ENCODE assay signal across 14 cellular contexts in genomic region chr15:65550681-65551098, GRCh38. TPM values are rescaled to one million over a fixed set of nuclear protein-coding genes. Genes with fewer than 3 reads are reported as not detected.
DNase-seq lines count a peak whose midpoint lies in the region; ATAC-seq and TF ChIP-seq lines count a peak whose summit lies in the region.
"Had no signal": no experiment of that assay in that cellular context is flagged by ENCODE, and none has a peak within 500 bp of the region (broad histone marks: within the 10 kb centered on the region; RNA-seq: fewer than 3 reads in every experiment).

No MANE protein-coding gene starts in this region.

- H3K27me3 ChIP-seq in brain microvascular endothelial cell (replicated peaks) (no peaks in the 10 kb centered on the region), spleen (replicated peaks in 1 of 7) (no peaks in the 10 kb centered on the region), A673 (replicated peaks; ENCODE audit: insufficient read depth, low read depth, low read length, poor library complexity) (no peaks in the 10 kb centered on the region)
- H3K27me3 ChIP-seq: ovary had no signal

- H3K4me3 ChIP-seq in AG04449 (ENCODE audit: low read depth, low read length): no peak overlapping the region; the same call in 1 of the 2 replicates
- no peak overlapping the region for H3K4me3 ChIP-seq in brain microvascular endothelial cell (ENCODE audit: low read depth, low read length)
- H3K4me3 ChIP-seq in spleen: no peak overlapping the region
- no peak overlapping the region for H3K4me3 ChIP-seq in A673 (ENCODE audit: low read depth, low read length, poor library complexity, severe bottlenecking)
- H3K4me3 ChIP-seq: ovary had no signal

- no peak for TF ChIP-seq POLR2A in spleen (IDR thresholded peaks at IDR 0.05)

- H3K36me3 ChIP-seq in brain microvascular endothelial cell (replicated peaks): no peaks in the 10 kb centered on the region
- peaks cover 0 to 28% (median 5%) of the 10 kb centered on the region in 6 donors for H3K36me3 ChIP-seq in spleen
- H3K36me3 ChIP-seq in A673 (ENCODE audit: insufficient read depth, low read length, poor library complexity, severe bottlenecking): peaks cover 23% of the 10 kb centered on the region
- H3K36me3 ChIP-seq: ovary had no signal

- H3K4me1 ChIP-seq in spleen: peaks cover 0 to 4% (median 0%) of the 10 kb centered on the region in 6 donors
- no peaks in the 10 kb centered on the region for H3K4me1 ChIP-seq in A673 (ENCODE audit: insufficient read depth, low read length, poor library complexity, severe bottlenecking)

- intact Hi-C loops in spleen (cut with DNase I; ENCODE audit: low total_unique reads) (no loop called here), A673 (cut with micrococcal nuclease; ENCODE audit: unreplicated experiment) (no loop called here)

- POLR2A ChIA-PET in AG04449 (lab: Yijun Ruan, JAX): no interaction called here
- POLR2A ChIA-PET in A673 (lab: Charles Lee; ENCODE audit: low non-redundant PET): no interaction called here

- no peaks in the 10 kb centered on the region for H3K9me3 Mint-ChIP-seq in HFFc6

- no peak overlapping the region for H3K27ac Mint-ChIP-seq in HFFc6

- H3K27me3 Mint-ChIP-seq in HFFc6 (ENCODE audit: insufficient read depth): peaks cover 2% of the 10 kb centered on the region; the same call in 1 of the 2 replicates

- H3K36me3 Mint-ChIP-seq in HFFc6 (ENCODE audit: low read depth): peaks cover 20% of the 10 kb centered on the region

- no peak for TF ChIP-seq CTCF in AG04449 (IDR thresholded peaks at IDR 0.05; ENCODE audit: insufficient read depth, low read length, missing control alignments)
- no peak for TF ChIP-seq CTCF in HFFc6 (IDR thresholded peaks at IDR 0.05)
- no peak for TF ChIP-seq CTCF in brain microvascular endothelial cell (IDR thresholded peaks at IDR 0.05; ENCODE audit: low read depth, low read length, missing control alignments)
- no peak for TF ChIP-seq CTCF in spleen (IDR thresholded peaks at IDR 0.05 in 8 of 11, conservative IDR thresholded peaks at IDR 0.05 in 3 of 11)
- TF ChIP-seq CTCF in A673 (conservative IDR thresholded peaks at IDR 0.05; ENCODE audit: low read depth, low read length): no peak

- BruUV-seq in A673 (replicated peaks; lab: Mats Ljungman, UMichigan): no TSS peak

- H3K9me3 ChIP-seq in spleen (no peaks in the 10 kb centered on the region), A673 (ENCODE audit: low read depth, low read length, poor library complexity, severe bottlenecking) (no peaks in the 10 kb centered on the region)
- H3K9me3 ChIP-seq: ovary had no signal

- no peak overlapping the region for H3K27ac ChIP-seq in brain microvascular endothelial cell
- no peak overlapping the region for H3K27ac ChIP-seq in spleen
- no peak overlapping the region for H3K27ac ChIP-seq in A673 (ENCODE audit: low read depth, low read length, poor library complexity, severe bottlenecking)
- H3K27ac ChIP-seq: C4-2B had no signal

- H3K4me1 Mint-ChIP-seq in HFFc6 (ENCODE audit: low read depth): peaks cover 16% of the 10 kb centered on the region

- DNase-seq in AG04449 (ENCODE audit: low read depth, low spot score) (peak; percentile 16), HFFc6 (peak; percentile 1), brain microvascular endothelial cell (peak; percentile 49), medulla oblongata (ENCODE audit: extremely low spot score) (peak; percentile 24), DMS153 treated with DMSO at 0.1 percent for 48 hours (lab: John Stamatoyannopoulos, UW; ENCODE audit: unreplicated experiment) (no peak), spleen (no peak), A673 (ENCODE audit: low spot score) (no peak)
- DNase-seq: activated T-cell treated with anti-CD3 and anti-CD28 coated beads for 4 hours; NCI-H2171 treated with DMSO at 0.1 percent for 48 hours; ovary; PC-3; stimulated activated CD4-positive, alpha-beta T cell treated with anti-CD3 and anti-CD28 coated beads, Interleukin-4, amount 100 ng/mL, for 4 hours had no signal

- ATAC-seq in HG03354 (IDR thresholded peaks at IDR 0.05; ENCODE audit: poor library complexity, severe bottlenecking, unreplicated experiment): no peak
- ATAC-seq: PC-3 had no signal

- CTCF ChIA-PET in AG04449 (lab: Yijun Ruan, JAX): interaction anchor here (0.6 to 1.7 kb wide), 2 partner anchors 11 to 21 kb away, joined by 3 to 4 read pairs; partner anchors contain the start of gene HACD3
- CTCF ChIA-PET in A673 (lab: Charles Lee): no interaction called here

- no peak overlapping the region for H3K4me3 Mint-ChIP-seq in HFFc6

- WGBS in spleen, 5 donors: 55 to 75% (median 69%) methylated on average over 3 of the region's 3 CpGs

- in situ Hi-C loops in brain microvascular endothelial cell (cut with HindIII; ENCODE audit: low pct_ligation_motif_present, low sequenced_read_pairs): no loop called here

RNA-seq across cellular contexts. Expression of gene HACD3, which starts 20.4 kb away (rescaled TPM):
- total RNA-seq in HFFc6 (2021; fragmentation: NEBNext Ultra II Directional; extraction: Animal tissue kit (Norgen Biotek cat#: 25700)): 10 to 100 TPM; 58.7 to 71.1 (median 65.7) TPM
- total RNA-seq in spleen (10 to 100 TPM; 23.0 to 47.4 (median 29.5) TPM), A673 (2021) (142 and 157 TPM in 2 replicates)
- polyA plus RNA-seq in spleen: 10 to 100 TPM in 1 of 3 donors, 1 to 10 TPM in 2; 5.5 to 13.2 (median 10.0) TPM

RNA-seq across cellular contexts. Expression of gene DPP8, which starts 33.2 kb away (rescaled TPM):
- 10 to 100 TPM; 24.9 to 34.9 (median 30.9) TPM for total RNA-seq in HFFc6 (2021; fragmentation: NEBNext Ultra II Directional; extraction: Animal tissue kit (Norgen Biotek cat#: 25700))
- total RNA-seq in spleen (10 to 100 TPM; 40.1 to 74.6 (median 55.9) TPM), A673 (2021) (29.6 and 35.9 TPM in 2 replicates)
- 10 to 100 TPM in 1 of 3 donors, 1 to 10 TPM in 2; 6.0 to 12.8 (median 6.8) TPM for polyA plus RNA-seq in spleen

Comparison
In these comparisons a context has a peak if more than half of its experiments do, and no peak if none do; other contexts are left out.
1. DNase-seq: peak in AG04449 (single experiment), HFFc6 (single experiment), brain microvascular endothelial cell (single experiment) and medulla oblongata (single experiment); none in DMS153 treated with DMSO at 0.1 percent for 48 hours (single experiment), spleen (single experiment) and A673 (single experiment).